Comparison of ENCODE assay signal across 1 cellular context in genomic region chr11:68040957-68041591, GRCh38.
TF ChIP-seq lines count a peak whose summit lies in the region.

No MANE protein-coding gene starts in this region.

TF ChIP-seq in IMR-90, 13 proteins besides CTCF, POLR2A, EP300 and RAD21 (continued from another document):
- TF ChIP-seq RCOR1 (IDR thresholded peaks at IDR 0.05; ENCODE audit: insufficient replicate concordance, low read length) (no peak), RFX5 (IDR thresholded peaks at IDR 0.05; ENCODE audit: low read depth, low read length) (no peak), ELK1 (IDR thresholded peaks at IDR 0.05; ENCODE audit: borderline replicate concordance, low read depth, low read length) (no peak), CHD1 (IDR thresholded peaks at IDR 0.05; ENCODE audit: low read depth, low read length) (no peak), MXI1 (IDR thresholded peaks at IDR 0.05; ENCODE audit: borderline replicate concordance, low read depth, low read length) (no peak), SMC3 (IDR thresholded peaks at IDR 0.05; ENCODE audit: low read depth, low read length) (no peak), MAFK (IDR thresholded peaks at IDR 0.05; ENCODE audit: low read depth, low read length) (no peak), MAZ (IDR thresholded peaks at IDR 0.05; ENCODE audit: borderline replicate concordance, low read depth, low read length) (no peak), NFE2L2 (IDR thresholded peaks at IDR 0.05; ENCODE audit: low read depth, low read length) (no peak), FOS (IDR thresholded peaks at IDR 0.05; ENCODE audit: low read depth, low read length) (no peak), USF2 (IDR thresholded peaks at IDR 0.05; ENCODE audit: low read depth, low read length) (no peak)
TF ChIP-seq in IMR-90: peak in this region for 0.
